ENCODE assay signal across 8 cellular contexts in the genomic region with DNA sequence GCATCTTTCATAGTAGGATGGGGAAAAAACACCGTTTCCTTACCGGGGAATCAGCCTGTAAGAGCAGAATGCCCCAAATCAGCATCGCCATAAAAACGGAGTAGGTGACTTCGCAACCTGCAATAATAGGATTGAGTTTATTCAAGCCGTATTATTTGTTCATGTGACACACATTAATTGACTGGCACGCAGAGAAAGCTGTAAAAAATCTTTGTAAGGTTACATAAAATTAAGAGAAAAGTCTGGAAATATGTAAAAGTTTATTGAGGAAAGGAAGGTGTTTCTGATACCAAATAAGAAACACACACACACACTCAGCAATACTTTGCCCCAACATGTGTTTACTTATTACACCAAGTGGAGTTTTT. TPM values are rescaled to one million over a fixed set of nuclear protein-coding genes. Genes with fewer than 3 reads are reported as not detected.
DNase-seq lines count a peak whose midpoint lies in the region; ATAC-seq and TF ChIP-seq lines count a peak whose summit lies in the region.

No MANE protein-coding gene starts in this region.

- H3K4me1 ChIP-seq in Karpas-422 (ENCODE audit: low read length) (peaks cover 42% of the 10 kb centered on the region), colonic mucosa (peaks cover 7% of the 10 kb centered on the region)

- peaks cover 35% of the 10 kb centered on the region for H3K79me2 ChIP-seq in Karpas-422 (ENCODE audit: low read length)

- H3K4me3 ChIP-seq in AG04450 (ENCODE audit: low read depth, low read length): peak overlapping the region; percentile 84
- H3K4me3 ChIP-seq in Karpas-422 (ENCODE audit: low read length): peak overlapping the region; percentile 80
- peak overlapping the region; percentile 84 for H3K4me3 ChIP-seq in colonic mucosa

- H3K36me3 ChIP-seq in Karpas-422 (ENCODE audit: insufficient read depth, low read length) (no peaks in the 10 kb centered on the region), colonic mucosa (no peaks in the 10 kb centered on the region)

- ATAC-seq in naive B cell (ENCODE audit: low read depth in 2 of 2) (no peak), HG03108 (IDR thresholded peaks at IDR 0.05; ENCODE audit: unreplicated experiment) (no peak), HG02973 (IDR thresholded peaks at IDR 0.05; ENCODE audit: unreplicated experiment) (no peak)

- H3K9me2 ChIP-seq in Karpas-422 (replicated peaks; ENCODE audit: insufficient read depth, low read length): no peaks in the 10 kb centered on the region

- H2AFZ ChIP-seq in Karpas-422 (ENCODE audit: low read length): peak overlapping the region; percentile 100

- DNase-seq in AG04450 (ENCODE audit: low read depth, low spot score) (no peak), Karpas-422 (no peak), colonic mucosa (no peak), naive B cell (no peak), mucosa of gallbladder (ENCODE audit: low spot score) (no peak)
- DNase-seq in activated CD8-positive, alpha-beta memory T cell treated with anti-CD3 and anti-CD28 coated beads, Interleukin-2, amount 50 U/mL, for 4 hours: no peak

- peak overlapping the region; percentile 89 to 97 (median 94) for H3K4me3 Mint-ChIP-seq in naive B cell

- intact Hi-C loops in colonic mucosa (cut with DNase I): loop anchor here (10.0 kb wide), 1 partner anchor 61 kb away; a partner anchor contains a TSS

- H3K4me1 Mint-ChIP-seq in naive B cell: peaks cover 21 to 28% (median 23%) of the 10 kb centered on the region in 3 donors

- no peaks in the 10 kb centered on the region for H3K27me3 ChIP-seq in AG04450 (ENCODE audit: control insufficient read depth, insufficient read depth, low read length)
- H3K27me3 ChIP-seq in Karpas-422 (ENCODE audit: low read length): no peaks in the 10 kb centered on the region
- no peaks in the 10 kb centered on the region for H3K27me3 ChIP-seq in colonic mucosa

- H3K27ac Mint-ChIP-seq in naive B cell: peak overlapping the region; percentile 44 to 95 (median 86)

- no peaks in the 10 kb centered on the region for H3K9me3 ChIP-seq in AG04450 (ENCODE audit: control insufficient read depth, insufficient read depth, low read length)
- H3K9me3 ChIP-seq in Karpas-422 (ENCODE audit: low read length): no peaks in the 10 kb centered on the region
- H3K9me3 ChIP-seq in colonic mucosa: no peaks in the 10 kb centered on the region

- H3K4me2 ChIP-seq in Karpas-422 (ENCODE audit: low read depth, low read length, poor library complexity, severe bottlenecking): peak overlapping the region; percentile 99

- CTCF ChIA-PET in AG04450 (lab: Charles Lee): interaction anchor here (0.5 to 1.5 kb wide), 6 partner anchors 29 to 102 kb away, joined by 3 to 5 read pairs (median 3); no protein-coding TSS in a partner anchor

- H3K27me3 Mint-ChIP-seq in naive B cell: no peaks in the 10 kb centered on the region

- POLR2A ChIA-PET in AG04450 (lab: Yijun Ruan, JAX): interaction anchor here (1.5 kb wide), 1 partner anchor 40 kb away, joined by 15 read pairs; no protein-coding TSS in a partner anchor

- H3K9ac ChIP-seq in Karpas-422 (ENCODE audit: low read length): peak overlapping the region; percentile 79
- H3K9ac ChIP-seq in colonic mucosa (ENCODE audit: low read depth in 2 of 2, low read length in 2 of 2): peak overlapping the region; percentile 30 to 64

- H3K36me3 Mint-ChIP-seq in naive B cell: peaks cover 0 to 6% of the 10 kb centered on the region in 2 donors

- H3K27ac ChIP-seq in AG04450 (ENCODE audit: low read depth, low read length): peak overlapping the region; percentile 60
- 0 out of 2 replicates have a peak overlapping the region, but pooled peaks have one; percentile 23 for H3K27ac ChIP-seq in Karpas-422 (ENCODE audit: low read length)
- peak overlapping the region; percentile 90 for H3K27ac ChIP-seq in colonic mucosa

- peaks cover 0 to under 1% (median 0%) of the 10 kb centered on the region in 7 donors for H3K9me3 Mint-ChIP-seq in naive B cell

- H4K20me1 ChIP-seq in Karpas-422 (ENCODE audit: insufficient read depth, low read depth, low read length): no peaks in the 10 kb centered on the region

- no peak for TF ChIP-seq CTCF in AG04450 (IDR thresholded peaks at IDR 0.05; ENCODE audit: low read depth, low read length)
- TF ChIP-seq CTCF in colonic mucosa (IDR thresholded peaks at IDR 0.05): no peak

RNA-seq across cellular contexts. Expression of a gene that starts 0.6 kb away (rescaled TPM):
- 13.7 and 15.6 TPM in 2 replicates for polyA plus RNA-seq in AG04450 (2011; rRNA removed)
- 10.2 and 16.6 TPM in 2 replicates for polyA minus RNA-seq in AG04450 (2011; rRNA and poly(A)+ RNA removed)
- total RNA-seq in Karpas-422 (2014; rRNA removed; shearing (Covaris generic); ENCODE audit: low replicate concordance): 24.9 and 39.8 TPM in 2 replicates
- 1 to 10 TPM; 6.1 to 8.2 TPM for total RNA-seq in colonic mucosa
- 10 to 100 TPM in 3 of 6 donors, 1 to 10 TPM in 2, not detected in 1; 5.1 to 12.8 (median 10.1) TPM for polyA plus RNA-seq in naive B cell (ENCODE audit: low read depth in 6 of 6)
- total RNA-seq in mucosa of gallbladder: 15.9 TPM

RNA-seq across cellular contexts. Expression of a gene that starts 59.7 kb away (rescaled TPM):
- polyA plus RNA-seq in AG04450 (2011; rRNA removed) (19.6 and 21.2 TPM in 2 replicates), naive B cell (ENCODE audit: low read depth in 6 of 6) (10 to 100 TPM; 10.0 to 19.0 (median 15.4) TPM)
- polyA minus RNA-seq in AG04450 (2011; rRNA and poly(A)+ RNA removed): 40.3 and 59.7 TPM in 2 replicates
- 30.1 and 33.6 TPM in 2 replicates for total RNA-seq in Karpas-422 (2014; rRNA removed; shearing (Covaris generic); ENCODE audit: low replicate concordance)
- total RNA-seq in colonic mucosa (10 to 100 TPM; 55.2 to 57.2 TPM), mucosa of gallbladder (48.0 TPM)

Comparison
In these comparisons a context has a peak if more than half of its experiments do, and no peak if none do; other contexts are left out.
1. H3K27ac ChIP-seq: peak in every context shown above with its lines; median percentile 90 in colonic mucosa; 60 in AG04450; 23 in Karpas-422.